ENCODE assay signal across 13 cellular contexts in genomic region chr19:47145639-47146486, GRCh38. TPM values are rescaled to one million over a fixed set of nuclear protein-coding genes. Genes with fewer than 3 reads are reported as not detected.
DNase-seq lines count a peak whose midpoint lies in the region; ATAC-seq and TF ChIP-seq lines count a peak whose summit lies in the region.
"Had no signal": no experiment of that assay in that cellular context is flagged by ENCODE, and none has a peak within 500 bp of the region (broad histone marks: within the 10 kb centered on the region; RNA-seq: fewer than 3 reads in every experiment).

No MANE protein-coding gene starts in this region.

- no peaks in the 10 kb centered on the region for H3K27me3 Mint-ChIP-seq in Caco-2 (ENCODE audit: insufficient read depth, unreplicated experiment)
- no peaks in the 10 kb centered on the region for H3K27me3 Mint-ChIP-seq in activated CD8-positive, alpha-beta T cell treated with anti-CD3 and anti-CD28 coated beads for 36 hours
- H3K27me3 Mint-ChIP-seq: B cell had no signal

- peaks cover 16% of the 10 kb centered on the region for H3K4me1 Mint-ChIP-seq in Caco-2 (ENCODE audit: low read depth, unreplicated experiment)
- H3K4me1 Mint-ChIP-seq in activated CD8-positive, alpha-beta T cell treated with anti-CD3 and anti-CD28 coated beads for 36 hours (ENCODE audit: low read depth), result peaks cover 55% of the 10 kb centered on the region

- H4K20me1 ChIP-seq in BLaER1 treated with 17β-estradiol and CSF1 and Interleukin-3, amounts not matched to agents 10 nM and 100 nM, result peaks cover 21 to 100% (median 93%) of the 10 kb centered on the region in 11 experiments; a peak in 21 of 22 replicates

- TF ChIP-seq CTCF in Caco-2 (IDR thresholded peaks at IDR 0.05; ENCODE audit: insufficient read depth in 1 of 2, low read depth in 1 of 2, low read length in 1 of 2, severe bottlenecking in 1 of 2, unreplicated experiment in 1 of 2) (no peak), esophagus muscularis mucosa (IDR thresholded peaks at IDR 0.05) (no peak)
- no peak for TF ChIP-seq CTCF in activated CD8-positive, alpha-beta T cell treated with anti-CD3 and anti-CD28 coated beads for 36 hours (IDR thresholded peaks at IDR 0.05)

- H3K4me3 Mint-ChIP-seq in Caco-2 (ENCODE audit: unreplicated experiment), result no peak overlapping the region
- no peak overlapping the region for H3K4me3 Mint-ChIP-seq in activated CD8-positive, alpha-beta T cell treated with anti-CD3 and anti-CD28 coated beads for 36 hours
- H3K4me3 Mint-ChIP-seq: B cell had no signal

- peak overlapping the region in 6 of 11 experiments; percentile 3 to 47 (median 26); a peak in 4 of 22 replicates for H3K9ac ChIP-seq in BLaER1 treated with 17β-estradiol and CSF1 and Interleukin-3, amounts not matched to agents 10 nM and 100 nM

- no peaks in the 10 kb centered on the region for H3K9me3 ChIP-seq in BLaER1 treated with 17β-estradiol and CSF1 and Interleukin-3, amounts not matched to agents 10 nM and 100 nM (replicated peaks in 1 of 11)
- H3K9me3 ChIP-seq in Caco-2, result no peaks in the 10 kb centered on the region
- H3K9me3 ChIP-seq in esophagus muscularis mucosa, result no peaks in the 10 kb centered on the region
- H3K9me3 ChIP-seq: left ventricle myocardium inferior had no signal

- 77% methylated on average over 4 of the region's 5 CpGs for WGBS in esophagus muscularis mucosa

- no peak for DNase-seq in Caco-2
- DNase-seq in activated CD8-positive, alpha-beta T cell treated with anti-CD3 and anti-CD28 coated beads for 36 hours, result no peak
- DNase-seq in esophagus muscularis mucosa (ENCODE audit: extremely low spot score), result no peak
- no peak for DNase-seq in mesenteric fat pad (ENCODE audit: low spot score)
- no peak for DNase-seq in DMS79 (lab: John Stamatoyannopoulos, UW)
- DNase-seq: foreskin melanocyte, left ventricle myocardium inferior, NCI-H2081, NCI-H524 treated with DMSO at 0.1 percent for 48 hours, OCI-M1 had no signal

- H3K27ac Mint-ChIP-seq in Caco-2 (ENCODE audit: unreplicated experiment), result no peak overlapping the region
- H3K27ac Mint-ChIP-seq in activated CD8-positive, alpha-beta T cell treated with anti-CD3 and anti-CD28 coated beads for 36 hours, result peak overlapping the region; percentile 92
- H3K27ac Mint-ChIP-seq: B cell had no signal

- no peak for TF ChIP-seq EP300 in esophagus muscularis mucosa (IDR thresholded peaks at IDR 0.05)

- ATAC-seq in activated CD8-positive, alpha-beta T cell treated with anti-CD3 and anti-CD28 coated beads for 36 hours, result no peak
- ATAC-seq in HG02981 (IDR thresholded peaks at IDR 0.05; ENCODE audit: unreplicated experiment), result no peak

- POLR2A ChIA-PET in Caco-2 (lab: Charles Lee), result no interaction called here
- POLR2A ChIA-PET in activated CD8-positive, alpha-beta T cell treated with anti-CD3 and anti-CD28 coated beads for 36 hours (lab: Charles Lee), result interaction anchor here (0.7 to 2.6 kb wide), 11 partner anchors 9 to 81 kb away, joined by 3 to 20 read pairs (median 4); partner anchors contain the start of genes SAE1 and ZC3H4

- H3K27ac ChIP-seq in BLaER1 treated with 17β-estradiol and CSF1 and Interleukin-3, amounts not matched to agents 10 nM and 100 nM, result peak overlapping the region in 5 of 11 experiments; percentile 2 to 17 (median 9); a peak in 4 of 22 replicates
- peak overlapping the region in 3 of 4 donors; percentile 20 to 79 (median 31) for H3K27ac ChIP-seq in esophagus muscularis mucosa (replicated peaks in 1 of 4)
- H3K27ac ChIP-seq: left ventricle myocardium inferior had no signal

- H3K27me3 ChIP-seq in BLaER1 treated with 17β-estradiol and CSF1 and Interleukin-3, amounts not matched to agents 10 nM and 100 nM, result no peaks in the 10 kb centered on the region
- H3K27me3 ChIP-seq in Caco-2 (replicated peaks; ENCODE audit: control insufficient read depth, insufficient read depth, low read length) (no peaks in the 10 kb centered on the region), esophagus muscularis mucosa (no peaks in the 10 kb centered on the region)

- peaks cover 0 to 30% (median 21%) of the 10 kb centered on the region in 10 experiments; a peak in 18 of 20 replicates for H3K4me1 ChIP-seq in BLaER1 treated with 17β-estradiol and CSF1 and Interleukin-3, amounts not matched to agents 10 nM and 100 nM
- H3K4me1 ChIP-seq in Caco-2, result peaks cover 6% of the 10 kb centered on the region
- H3K4me1 ChIP-seq in esophagus muscularis mucosa, result peaks cover 6 to 53% (median 53%) of the 10 kb centered on the region in 4 donors

- CTCF ChIA-PET in Caco-2 (lab: Charles Lee), result no interaction called here
- CTCF ChIA-PET in activated CD8-positive, alpha-beta T cell treated with anti-CD3 and anti-CD28 coated beads for 36 hours (lab: Charles Lee), result interaction anchor here (0.6 to 8.8 kb wide), 12 partner anchors 11 to 306 kb away, joined by 3 to 119 read pairs (median 4); partner anchors contain the start of gene SAE1

- BruUV-seq in Caco-2 (replicated peaks; lab: Mats Ljungman, UMichigan), result TSS peak; percentile 27

- peaks cover 99% of the 10 kb centered on the region for H3K36me3 Mint-ChIP-seq in Caco-2 (ENCODE audit: insufficient read depth, unreplicated experiment)
- peaks cover 66% of the 10 kb centered on the region for H3K36me3 Mint-ChIP-seq in activated CD8-positive, alpha-beta T cell treated with anti-CD3 and anti-CD28 coated beads for 36 hours (ENCODE audit: low read depth)

- H3K4me2 ChIP-seq in BLaER1 treated with 17β-estradiol and CSF1 and Interleukin-3, amounts not matched to agents 10 nM and 100 nM, result peak overlapping the region in 5 of 11 experiments; percentile 9 to 26 (median 21); a peak in 4 of 22 replicates

- no peaks in the 10 kb centered on the region for H3K9me3 Mint-ChIP-seq in Caco-2 (ENCODE audit: unreplicated experiment)
- H3K9me3 Mint-ChIP-seq in activated CD8-positive, alpha-beta T cell treated with anti-CD3 and anti-CD28 coated beads for 36 hours, result no peaks in the 10 kb centered on the region

- peaks cover 71 to 100% (median 97%) of the 10 kb centered on the region in 11 experiments for H3K36me3 ChIP-seq in BLaER1 treated with 17β-estradiol and CSF1 and Interleukin-3, amounts not matched to agents 10 nM and 100 nM
- peaks cover 6% of the 10 kb centered on the region for H3K36me3 ChIP-seq in Caco-2 (ENCODE audit: control insufficient read depth, insufficient read depth, low read length)
- H3K36me3 ChIP-seq in esophagus muscularis mucosa, result peaks cover 16 to 66% (median 60%) of the 10 kb centered on the region in 4 donors

- TF ChIP-seq POLR2A in esophagus muscularis mucosa (IDR thresholded peaks at IDR 0.05; ENCODE audit: low read depth), result no peak

- no peak overlapping the region for H3K4me3 ChIP-seq in BLaER1 treated with 17β-estradiol and CSF1 and Interleukin-3, amounts not matched to agents 10 nM and 100 nM
- H3K4me3 ChIP-seq in Caco-2 (ENCODE audit: low read depth, low read length), result no peak overlapping the region
- no peak overlapping the region for H3K4me3 ChIP-seq in esophagus muscularis mucosa
- H3K4me3 ChIP-seq: left ventricle myocardium inferior had no signal

- intact Hi-C loops in Caco-2 (cut with micrococcal nuclease; ENCODE audit: unreplicated experiment) (no loop called here), esophagus muscularis mucosa (cut with DNase I) (loop anchor here (1.0 to 5.0 kb wide), 2 partner anchors 46 to 102 kb away; no protein-coding TSS in a partner anchor)
- intact Hi-C loops in activated CD8-positive, alpha-beta T cell treated with anti-CD3 and anti-CD28 coated beads for 36 hours (cut with micrococcal nuclease), result loop anchor here (5.0 kb wide), 1 partner anchor 36 kb away; no protein-coding TSS in a partner anchor

RNA-seq across cellular contexts. Expression of gene SAE1, which starts 15.2 kb away (rescaled TPM):
- total RNA-seq in Caco-2 (2022), result 238 and 251 TPM in 2 replicates
- 100 to 1,000 TPM; 125 to 127 TPM for total RNA-seq in activated CD8-positive, alpha-beta T cell treated with anti-CD3 and anti-CD28 coated beads for 36 hours
- total RNA-seq in esophagus muscularis mucosa, result 100 to 1,000 TPM; 130 to 143 (median 136) TPM
- total RNA-seq in mesenteric fat pad, result 59.3 TPM

RNA-seq across cellular contexts. Expression of gene ZC3H4, which starts 32.3 kb away (rescaled TPM):
- total RNA-seq in Caco-2 (2022), result 70.3 and 77.7 TPM in 2 replicates
- total RNA-seq in activated CD8-positive, alpha-beta T cell treated with anti-CD3 and anti-CD28 coated beads for 36 hours, result 10 to 100 TPM; 68.5 to 70.2 TPM
- 10 to 100 TPM; 26.2 to 34.7 (median 30.2) TPM for total RNA-seq in esophagus muscularis mucosa
- total RNA-seq in mesenteric fat pad, result 30.2 TPM
